Comparison of ENCODE assay signal across 20 cellular contexts in the genomic region with DNA sequence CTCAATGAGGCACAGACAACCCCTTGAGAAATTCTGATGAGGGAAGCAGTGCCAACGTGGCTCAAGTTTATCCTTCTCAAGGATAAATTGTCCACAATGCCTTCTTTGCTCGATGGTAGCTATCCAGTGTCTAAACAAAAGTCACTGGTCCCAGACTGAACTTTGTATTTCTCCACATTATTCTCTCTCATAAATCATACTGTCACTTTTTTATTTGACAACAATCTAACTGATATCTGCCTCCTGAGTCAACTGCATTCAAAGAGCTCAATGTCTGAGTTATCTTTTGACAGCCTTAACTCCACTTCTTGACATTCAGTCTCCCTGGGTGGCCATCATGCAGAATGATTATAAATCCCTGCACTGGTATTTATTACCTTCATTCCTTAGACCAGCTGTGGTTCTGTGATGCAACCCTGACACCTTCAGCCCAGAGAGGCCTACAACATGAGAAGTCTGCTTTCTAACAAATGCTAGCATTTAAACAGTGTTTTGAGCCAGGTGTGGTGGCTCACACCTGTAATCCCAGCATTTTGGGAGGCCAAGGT.
"Had no signal": no experiment of that assay in that cellular context is flagged by ENCODE, and none has a peak within 500 bp of the region (broad histone marks: within the 10 kb centered on the region; RNA-seq: fewer than 3 reads in every experiment).

No MANE protein-coding gene starts in this region.

- H3K4me2 ChIP-seq: smooth muscle cell had no signal

- ATAC-seq: esophagus mucosa; gastrocnemius medialis; heart right ventricle; lower lobe of right lung; naive thymus-derived CD4-positive, alpha-beta T cell; stimulated activated naive CD8-positive, alpha-beta T cell treated with anti-CD3 and anti-CD28 coated beads, Interleukin-15, Interleukin-2, amounts not matched to agents 100 U/mL and 50 U/mL, for 24 hours had no signal

- H3K4me3 ChIP-seq: gastrocnemius medialis, heart right ventricle, left ventricle myocardium inferior, lower lobe of right lung, right atrium auricular region, smooth muscle cell, suprapubic skin, thyroid gland had no signal

- H2AFZ ChIP-seq: parathyroid adenoma had no signal

- FAIRE-seq: endometrium, urothelium cell line had no signal

- H3K4me1 ChIP-seq: gastrocnemius medialis, heart right ventricle, left ventricle myocardium inferior, lower lobe of right lung, parathyroid adenoma, right atrium auricular region, suprapubic skin, thyroid gland had no signal

- H3K27me3 Mint-ChIP-seq: memory B cell; naive thymus-derived CD4-positive, alpha-beta T cell; type B pancreatic cell had no signal

- H3K9me3 Mint-ChIP-seq: immature natural killer cell; memory B cell; naive thymus-derived CD4-positive, alpha-beta T cell; nephron progenitor cell; type B pancreatic cell had no signal

- H3K9me3 ChIP-seq: gastrocnemius medialis, heart right ventricle, left ventricle myocardium inferior, lower lobe of right lung, right atrium auricular region, suprapubic skin, thyroid gland had no signal

- H3K4me3 Mint-ChIP-seq: immature natural killer cell; memory B cell; naive thymus-derived CD4-positive, alpha-beta T cell; nephron progenitor cell; type B pancreatic cell had no signal

- H3K27ac ChIP-seq: gastrocnemius medialis, heart right ventricle, left ventricle myocardium inferior, lower lobe of right lung, parathyroid adenoma, right atrium auricular region, suprapubic skin, thyroid gland had no signal

- DNase-seq: effector memory CD4-positive, alpha-beta T cell; gastrocnemius medialis; heart right ventricle; immature natural killer cell; left ventricle myocardium inferior; lower lobe of right lung; naive thymus-derived CD4-positive, alpha-beta T cell; nephron progenitor cell; stimulated activated CD4-positive, alpha-beta T cell treated with anti-CD3 and anti-CD28 coated beads, Interleukin-2, amount 100 ng/mL, for 48 hours; stimulated activated naive CD8-positive, alpha-beta T cell treated with anti-CD3 and anti-CD28 coated beads, Interleukin-15, Interleukin-2, amounts not matched to agents 100 U/mL and 50 U/mL, for 24 hours; thyroid gland had no signal

- H3K27ac Mint-ChIP-seq: immature natural killer cell, memory B cell, nephron progenitor cell, type B pancreatic cell had no signal

- H3K27me3 ChIP-seq: gastrocnemius medialis, heart right ventricle, right atrium auricular region, suprapubic skin, thyroid gland had no signal

- H3K4me1 Mint-ChIP-seq: immature natural killer cell, memory B cell, nephron progenitor cell had no signal
